Comparison of ENCODE assay signal across 25 cellular contexts in genomic region chr3:12877040-12877439, GRCh38.
"Had no signal": no experiment of that assay in that cellular context is flagged by ENCODE, and none has a peak within 500 bp of the region (broad histone marks: within the 10 kb centered on the region; RNA-seq: fewer than 3 reads in every experiment).

No MANE protein-coding gene starts in this region.

- H3K4me3 ChIP-seq: hepatocyte, lung, mucosa of descending colon had no signal

- H3K27me3 ChIP-seq: hepatocyte, right atrium auricular region, testis, upper lobe of left lung had no signal

- H3K4me1 ChIP-seq: parathyroid adenoma had no signal

- H3K27me3 Mint-ChIP-seq: memory B cell had no signal

- ATAC-seq: effector memory CD8-positive, alpha-beta T cell; left lobe of liver; natural killer cell treated with Interleukin-12 subunit alpha and Interleukin-12 subunit beta and Interleukin-15 and Interleukin-18, amount 100 ng/mL, for 72 hours; stimulated activated naive CD8-positive, alpha-beta T cell treated with anti-CD3 and anti-CD28 coated beads, Interleukin-15, Interleukin-2, amounts not matched to agents 100 U/mL and 50 U/mL, for 24 hours had no signal

- H3K27ac Mint-ChIP-seq: effector memory CD8-positive, alpha-beta T cell; memory B cell; naive B cell; natural killer cell treated with Interleukin-12 subunit alpha and Interleukin-12 subunit beta and Interleukin-15 and Interleukin-18, amount 100 ng/mL, for 72 hours; stimulated activated memory B cell treated with anti-CD40 and anti-IgM and Interleukin-4, amounts not matched to agents 10 μg/mL and 1 μg/mL and 100 μg/mL, for 72 hours had no signal

- H3K9ac ChIP-seq: parathyroid adenoma had no signal

- H3K4me3 Mint-ChIP-seq: effector memory CD8-positive, alpha-beta T cell; natural killer cell treated with Interleukin-12 subunit alpha and Interleukin-12 subunit beta and Interleukin-15 and Interleukin-18, amount 100 ng/mL, for 72 hours; neural crest cell; stimulated activated memory B cell treated with anti-CD40 and anti-IgM and Interleukin-4, amounts not matched to agents 10 μg/mL and 1 μg/mL and 100 μg/mL, for 72 hours had no signal

- H3K79me2 ChIP-seq: hepatocyte, parathyroid adenoma had no signal

- H3K36me3 Mint-ChIP-seq: memory B cell; naive B cell; natural killer cell treated with Interleukin-12 subunit alpha and Interleukin-12 subunit beta and Interleukin-15 and Interleukin-18, amount 100 ng/mL, for 72 hours; stimulated activated memory B cell treated with anti-CD40 and anti-IgM and Interleukin-4, amounts not matched to agents 10 μg/mL and 1 μg/mL and 100 μg/mL, for 72 hours had no signal

- DNase-seq: cortex of kidney; effector memory CD8-positive, alpha-beta T cell; kidney; mucosa of descending colon; naive B cell; stimulated activated CD4-positive, alpha-beta T cell treated with anti-CD3 and anti-CD28 coated beads, Interleukin-4, amount 100 ng/mL, for 4 hours; stimulated activated naive CD8-positive, alpha-beta T cell treated with anti-CD3 and anti-CD28 coated beads, Interleukin-15, Interleukin-2, amounts not matched to agents 100 U/mL and 50 U/mL, for 24 hours; substantia nigra; testis; tibial artery; upper lobe of left lung had no signal

- H3K36me3 ChIP-seq: heart left ventricle, prostate gland, right atrium auricular region, tibial artery, upper lobe of left lung had no signal

- H3K9me3 ChIP-seq: heart left ventricle, mucosa of descending colon, prostate gland, right atrium auricular region, testis, tibial artery, upper lobe of left lung had no signal

- H3K9me3 Mint-ChIP-seq: effector memory CD8-positive, alpha-beta T cell; memory B cell; natural killer cell treated with Interleukin-12 subunit alpha and Interleukin-12 subunit beta and Interleukin-15 and Interleukin-18, amount 100 ng/mL, for 72 hours; neural crest cell; stimulated activated memory B cell treated with anti-CD40 and anti-IgM and Interleukin-4, amounts not matched to agents 10 μg/mL and 1 μg/mL and 100 μg/mL, for 72 hours had no signal

- H3K27ac ChIP-seq: heart left ventricle, hepatocyte, parathyroid adenoma, prostate gland, right atrium auricular region, testis, tibial artery, upper lobe of left lung had no signal

- FAIRE-seq: endometrium, frontal cortex, kidney, urothelium cell line had no signal
